In the genomic region with DNA sequence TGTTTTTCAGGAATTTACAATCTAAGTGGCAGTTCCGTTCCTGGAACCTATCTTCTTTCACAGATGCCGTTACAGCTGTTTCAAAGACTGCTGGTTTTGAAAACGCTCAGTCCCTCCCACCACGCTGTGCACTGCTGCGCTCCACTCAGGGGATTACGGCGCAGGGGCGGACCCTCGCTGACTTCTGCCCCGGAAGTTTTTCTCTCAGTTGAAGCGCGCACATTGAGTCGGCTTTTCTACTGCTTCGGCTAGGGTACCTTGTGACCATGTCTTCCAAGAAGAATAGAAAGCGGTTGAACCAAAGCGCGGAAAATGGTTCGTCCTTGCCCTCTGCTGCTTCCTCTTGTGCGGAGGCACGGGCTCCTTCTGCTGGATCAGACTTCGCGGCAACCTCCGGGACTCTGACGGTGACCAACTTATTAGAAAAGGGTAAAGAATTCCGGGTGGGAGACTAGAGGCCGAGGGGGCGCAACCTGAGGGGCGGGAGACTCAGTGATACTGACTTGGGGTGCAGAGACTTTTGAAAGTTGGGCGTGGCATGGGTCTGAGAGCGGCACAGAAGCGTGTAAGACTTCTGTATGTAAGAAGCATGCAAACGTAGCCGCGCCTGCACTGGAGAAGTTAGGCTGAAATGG, we compare ENCODE assay signal across 1 cellular context.
A peak's percentile ranks its signal among the peaks of the same experiment; 100 is the strongest.
TF ChIP-seq lines count a peak whose summit lies in the region.

No MANE protein-coding gene starts in this region.

TF ChIP-seq in HepG2, 621 proteins besides CTCF, POLR2A, EP300 and RAD21 (continued from another document and continues in another):
- TF ChIP-seq, protein P1, sequence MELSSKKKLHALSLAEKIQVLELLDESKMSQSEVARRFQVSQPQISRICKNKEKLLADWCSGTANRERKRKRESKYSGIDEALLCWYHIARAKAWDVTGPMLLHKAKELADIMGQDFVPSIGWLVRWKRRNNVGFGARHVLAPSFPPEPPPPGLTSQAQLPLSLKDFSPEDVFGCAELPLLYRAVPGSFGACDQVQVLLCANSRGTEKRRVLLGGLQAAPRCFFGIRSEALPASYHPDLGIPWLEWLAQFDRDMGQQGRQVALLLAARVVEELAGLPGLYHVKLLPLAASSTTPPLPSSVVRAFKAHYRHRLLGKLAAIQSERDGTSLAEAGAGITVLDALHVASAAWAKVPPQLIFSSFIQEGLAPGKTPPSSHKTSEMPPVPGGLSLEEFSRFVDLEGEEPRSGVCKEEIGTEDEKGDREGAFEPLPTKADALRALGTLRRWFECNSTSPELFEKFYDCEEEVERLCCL (CRISPR knock-in tag; IDR thresholded peaks at IDR 0.05; ENCODE audit: borderline replicate concordance) = no peak
- TF ChIP-seq SRY (CRISPR knock-in tag; IDR thresholded peaks at IDR 0.05) (no peak), ZNF333 (CRISPR knock-in tag; IDR thresholded peaks at IDR 0.05; ENCODE audit: borderline replicate concordance) (no peak), PAF1 (CRISPR knock-in tag; IDR thresholded peaks at IDR 0.05) (no peak), KLF16 (CRISPR knock-in tag; IDR thresholded peaks at IDR 0.05) (peak in 1 of 2 experiments; percentile 74; a peak in 2 of 4 replicates), XRCC5 (optimal IDR thresholded peaks at IDR 0.05; ENCODE audit: low read length) (no peak), FOSL2 (CRISPR knock-in tag; IDR thresholded peaks at IDR 0.05) (no peak; the same call in 1 of the 2 replicates), FOSL1 (CRISPR knock-in tag; IDR thresholded peaks at IDR 0.05; ENCODE audit: borderline replicate concordance) (no peak), REPIN1 (CRISPR knock-in tag; IDR thresholded peaks at IDR 0.05; ENCODE audit: borderline replicate concordance, low read depth) (no peak), ZNF883 (CRISPR knock-in tag; IDR thresholded peaks at IDR 0.05; ENCODE audit: not compliant biosample characterization) (no peak), TBL1XR1 (IDR thresholded peaks at IDR 0.05; ENCODE audit: borderline replicate concordance, low read length, partially characterized antibody) (peak; percentile 55), KMT2A (CRISPR knock-in tag; IDR thresholded peaks at IDR 0.05) (peak; percentile 91), FOXM1 (CRISPR knock-in tag; IDR thresholded peaks at IDR 0.05) (no peak), KLF13 (CRISPR knock-in tag; IDR thresholded peaks at IDR 0.05) (no peak), RBM22 (optimal IDR thresholded peaks at IDR 0.05; ENCODE audit: low read length) (no peak), RXRB (CRISPR knock-in tag; IDR thresholded peaks at IDR 0.05; ENCODE audit: borderline replicate concordance) (peak; percentile 40; the same call in 1 of the 2 replicates), SP4 (CRISPR knock-in tag; IDR thresholded peaks at IDR 0.05) (peak; percentile 85), HCFC1 (IDR thresholded peaks at IDR 0.05; ENCODE audit: low read depth, low read length) (peak; percentile 53; the same call in 1 of the 2 replicates), U2AF1 (optimal IDR thresholded peaks at IDR 0.05; ENCODE audit: low read depth, low read length) (no peak), ZFYVE20 (CRISPR knock-in tag; IDR thresholded peaks at IDR 0.05; ENCODE audit: borderline replicate concordance, low read depth) (no peak), TCF12 (IDR thresholded peaks at IDR 0.05) (no peak), TCF12 (CRISPR knock-in tag; IDR thresholded peaks at IDR 0.05) (no peak), ARID2 (CRISPR knock-in tag; IDR thresholded peaks at IDR 0.05; ENCODE audit: borderline replicate concordance) (no peak), ISL2 (CRISPR knock-in tag; IDR thresholded peaks at IDR 0.05) (no peak; the same call in 1 of the 2 replicates), SIX1 (CRISPR knock-in tag; IDR thresholded peaks at IDR 0.05; ENCODE audit: borderline replicate concordance) (no peak), KDM2A (CRISPR knock-in tag; IDR thresholded peaks at IDR 0.05; ENCODE audit: borderline replicate concordance, low read depth) (peak; percentile 60), NFRKB (IDR thresholded peaks at IDR 0.05) (no peak)
- TF ChIP-seq, protein P2, sequence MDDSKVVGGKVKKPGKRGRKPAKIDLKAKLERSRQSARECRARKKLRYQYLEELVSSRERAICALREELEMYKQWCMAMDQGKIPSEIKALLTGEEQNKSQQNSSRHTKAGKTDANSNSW (CRISPR knock-in tag; IDR thresholded peaks at IDR 0.05; ENCODE audit: borderline replicate concordance) = no peak
- TF ChIP-seq, protein P3, sequence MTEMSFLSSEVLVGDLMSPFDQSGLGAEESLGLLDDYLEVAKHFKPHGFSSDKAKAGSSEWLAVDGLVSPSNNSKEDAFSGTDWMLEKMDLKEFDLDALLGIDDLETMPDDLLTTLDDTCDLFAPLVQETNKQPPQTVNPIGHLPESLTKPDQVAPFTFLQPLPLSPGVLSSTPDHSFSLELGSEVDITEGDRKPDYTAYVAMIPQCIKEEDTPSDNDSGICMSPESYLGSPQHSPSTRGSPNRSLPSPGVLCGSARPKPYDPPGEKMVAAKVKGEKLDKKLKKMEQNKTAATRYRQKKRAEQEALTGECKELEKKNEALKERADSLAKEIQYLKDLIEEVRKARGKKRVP (CRISPR knock-in tag; IDR thresholded peaks at IDR 0.05) = peak in 1 of 2 experiments; percentile 41; a peak in 1 of 4 replicates
- TF ChIP-seq, protein P4, sequence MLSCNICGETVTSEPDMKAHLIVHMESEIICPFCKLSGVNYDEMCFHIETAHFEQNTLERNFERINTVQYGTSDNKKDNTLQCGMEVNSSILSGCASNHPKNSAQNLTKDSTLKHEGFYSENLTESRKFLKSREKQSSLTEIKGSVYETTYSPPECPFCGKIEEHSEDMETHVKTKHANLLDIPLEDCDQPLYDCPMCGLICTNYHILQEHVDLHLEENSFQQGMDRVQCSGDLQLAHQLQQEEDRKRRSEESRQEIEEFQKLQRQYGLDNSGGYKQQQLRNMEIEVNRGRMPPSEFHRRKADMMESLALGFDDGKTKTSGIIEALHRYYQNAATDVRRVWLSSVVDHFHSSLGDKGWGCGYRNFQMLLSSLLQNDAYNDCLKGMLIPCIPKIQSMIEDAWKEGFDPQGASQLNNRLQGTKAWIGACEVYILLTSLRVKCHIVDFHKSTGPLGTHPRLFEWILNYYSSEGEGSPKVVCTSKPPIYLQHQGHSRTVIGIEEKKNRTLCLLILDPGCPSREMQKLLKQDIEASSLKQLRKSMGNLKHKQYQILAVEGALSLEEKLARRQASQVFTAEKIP (CRISPR knock-in tag; IDR thresholded peaks at IDR 0.05; ENCODE audit: borderline replicate concordance) = no peak
- TF ChIP-seq, protein P5, sequence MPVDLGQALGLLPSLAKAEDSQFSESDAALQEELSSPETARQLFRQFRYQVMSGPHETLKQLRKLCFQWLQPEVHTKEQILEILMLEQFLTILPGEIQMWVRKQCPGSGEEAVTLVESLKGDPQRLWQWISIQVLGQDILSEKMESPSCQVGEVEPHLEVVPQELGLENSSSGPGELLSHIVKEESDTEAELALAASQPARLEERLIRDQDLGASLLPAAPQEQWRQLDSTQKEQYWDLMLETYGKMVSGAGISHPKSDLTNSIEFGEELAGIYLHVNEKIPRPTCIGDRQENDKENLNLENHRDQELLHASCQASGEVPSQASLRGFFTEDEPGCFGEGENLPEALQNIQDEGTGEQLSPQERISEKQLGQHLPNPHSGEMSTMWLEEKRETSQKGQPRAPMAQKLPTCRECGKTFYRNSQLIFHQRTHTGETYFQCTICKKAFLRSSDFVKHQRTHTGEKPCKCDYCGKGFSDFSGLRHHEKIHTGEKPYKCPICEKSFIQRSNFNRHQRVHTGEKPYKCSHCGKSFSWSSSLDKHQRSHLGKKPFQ (CRISPR knock-in tag; IDR thresholded peaks at IDR 0.05; ENCODE audit: insufficient replicate concordance) = no peak
- TF ChIP-seq, protein P6, sequence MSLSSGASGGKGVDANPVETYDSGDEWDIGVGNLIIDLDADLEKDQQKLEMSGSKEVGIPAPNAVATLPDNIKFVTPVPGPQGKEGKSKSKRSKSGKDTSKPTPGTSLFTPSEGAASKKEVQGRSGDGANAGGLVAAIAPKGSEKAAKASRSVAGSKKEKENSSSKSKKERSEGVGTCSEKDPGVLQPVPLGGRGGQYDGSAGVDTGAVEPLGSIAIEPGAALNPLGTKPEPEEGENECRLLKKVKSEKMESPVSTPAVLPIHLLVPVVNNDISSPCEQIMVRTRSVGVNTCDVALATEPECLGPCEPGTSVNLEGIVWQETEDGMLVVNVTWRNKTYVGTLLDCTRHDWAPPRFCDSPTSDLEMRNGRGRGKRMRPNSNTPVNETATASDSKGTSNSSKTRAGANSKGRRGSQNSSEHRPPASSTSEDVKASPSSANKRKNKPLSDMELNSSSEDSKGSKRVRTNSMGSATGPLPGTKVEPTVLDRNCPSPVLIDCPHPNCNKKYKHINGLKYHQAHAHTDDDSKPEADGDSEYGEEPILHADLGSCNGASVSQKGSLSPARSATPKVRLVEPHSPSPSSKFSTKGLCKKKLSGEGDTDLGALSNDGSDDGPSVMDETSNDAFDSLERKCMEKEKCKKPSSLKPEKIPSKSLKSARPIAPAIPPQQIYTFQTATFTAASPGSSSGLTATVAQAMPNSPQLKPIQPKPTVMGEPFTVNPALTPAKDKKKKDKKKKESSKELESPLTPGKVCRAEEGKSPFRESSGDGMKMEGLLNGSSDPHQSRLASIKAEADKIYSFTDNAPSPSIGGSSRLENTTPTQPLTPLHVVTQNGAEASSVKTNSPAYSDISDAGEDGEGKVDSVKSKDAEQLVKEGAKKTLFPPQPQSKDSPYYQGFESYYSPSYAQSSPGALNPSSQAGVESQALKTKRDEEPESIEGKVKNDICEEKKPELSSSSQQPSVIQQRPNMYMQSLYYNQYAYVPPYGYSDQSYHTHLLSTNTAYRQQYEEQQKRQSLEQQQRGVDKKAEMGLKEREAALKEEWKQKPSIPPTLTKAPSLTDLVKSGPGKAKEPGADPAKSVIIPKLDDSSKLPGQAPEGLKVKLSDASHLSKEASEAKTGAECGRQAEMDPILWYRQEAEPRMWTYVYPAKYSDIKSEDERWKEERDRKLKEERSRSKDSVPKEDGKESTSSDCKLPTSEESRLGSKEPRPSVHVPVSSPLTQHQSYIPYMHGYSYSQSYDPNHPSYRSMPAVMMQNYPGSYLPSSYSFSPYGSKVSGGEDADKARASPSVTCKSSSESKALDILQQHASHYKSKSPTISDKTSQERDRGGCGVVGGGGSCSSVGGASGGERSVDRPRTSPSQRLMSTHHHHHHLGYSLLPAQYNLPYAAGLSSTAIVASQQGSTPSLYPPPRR (CRISPR knock-in tag; IDR thresholded peaks at IDR 0.05; ENCODE audit: borderline replicate concordance) = no peak
- TF ChIP-seq, protein P7, sequence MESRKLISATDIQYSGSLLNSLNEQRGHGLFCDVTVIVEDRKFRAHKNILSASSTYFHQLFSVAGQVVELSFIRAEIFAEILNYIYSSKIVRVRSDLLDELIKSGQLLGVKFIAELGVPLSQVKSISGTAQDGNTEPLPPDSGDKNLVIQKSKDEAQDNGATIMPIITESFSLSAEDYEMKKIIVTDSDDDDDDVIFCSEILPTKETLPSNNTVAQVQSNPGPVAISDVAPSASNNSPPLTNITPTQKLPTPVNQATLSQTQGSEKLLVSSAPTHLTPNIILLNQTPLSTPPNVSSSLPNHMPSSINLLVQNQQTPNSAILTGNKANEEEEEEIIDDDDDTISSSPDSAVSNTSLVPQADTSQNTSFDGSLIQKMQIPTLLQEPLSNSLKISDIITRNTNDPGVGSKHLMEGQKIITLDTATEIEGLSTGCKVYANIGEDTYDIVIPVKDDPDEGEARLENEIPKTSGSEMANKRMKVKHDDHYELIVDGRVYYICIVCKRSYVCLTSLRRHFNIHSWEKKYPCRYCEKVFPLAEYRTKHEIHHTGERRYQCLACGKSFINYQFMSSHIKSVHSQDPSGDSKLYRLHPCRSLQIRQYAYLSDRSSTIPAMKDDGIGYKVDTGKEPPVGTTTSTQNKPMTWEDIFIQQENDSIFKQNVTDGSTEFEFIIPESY (CRISPR knock-in tag; IDR thresholded peaks at IDR 0.05) = no peak
- TF ChIP-seq, protein P8, sequence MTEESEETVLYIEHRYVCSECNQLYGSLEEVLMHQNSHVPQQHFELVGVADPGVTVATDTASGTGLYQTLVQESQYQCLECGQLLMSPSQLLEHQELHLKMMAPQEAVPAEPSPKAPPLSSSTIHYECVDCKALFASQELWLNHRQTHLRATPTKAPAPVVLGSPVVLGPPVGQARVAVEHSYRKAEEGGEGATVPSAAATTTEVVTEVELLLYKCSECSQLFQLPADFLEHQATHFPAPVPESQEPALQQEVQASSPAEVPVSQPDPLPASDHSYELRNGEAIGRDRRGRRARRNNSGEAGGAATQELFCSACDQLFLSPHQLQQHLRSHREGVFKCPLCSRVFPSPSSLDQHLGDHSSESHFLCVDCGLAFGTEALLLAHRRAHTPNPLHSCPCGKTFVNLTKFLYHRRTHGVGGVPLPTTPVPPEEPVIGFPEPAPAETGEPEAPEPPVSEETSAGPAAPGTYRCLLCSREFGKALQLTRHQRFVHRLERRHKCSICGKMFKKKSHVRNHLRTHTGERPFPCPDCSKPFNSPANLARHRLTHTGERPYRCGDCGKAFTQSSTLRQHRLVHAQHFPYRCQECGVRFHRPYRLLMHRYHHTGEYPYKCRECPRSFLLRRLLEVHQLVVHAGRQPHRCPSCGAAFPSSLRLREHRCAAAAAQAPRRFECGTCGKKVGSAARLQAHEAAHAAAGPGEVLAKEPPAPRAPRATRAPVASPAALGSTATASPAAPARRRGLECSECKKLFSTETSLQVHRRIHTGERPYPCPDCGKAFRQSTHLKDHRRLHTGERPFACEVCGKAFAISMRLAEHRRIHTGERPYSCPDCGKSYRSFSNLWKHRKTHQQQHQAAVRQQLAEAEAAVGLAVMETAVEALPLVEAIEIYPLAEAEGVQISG (CRISPR knock-in tag; IDR thresholded peaks at IDR 0.05) = peak; percentile 72
- TF ChIP-seq, protein P9, sequence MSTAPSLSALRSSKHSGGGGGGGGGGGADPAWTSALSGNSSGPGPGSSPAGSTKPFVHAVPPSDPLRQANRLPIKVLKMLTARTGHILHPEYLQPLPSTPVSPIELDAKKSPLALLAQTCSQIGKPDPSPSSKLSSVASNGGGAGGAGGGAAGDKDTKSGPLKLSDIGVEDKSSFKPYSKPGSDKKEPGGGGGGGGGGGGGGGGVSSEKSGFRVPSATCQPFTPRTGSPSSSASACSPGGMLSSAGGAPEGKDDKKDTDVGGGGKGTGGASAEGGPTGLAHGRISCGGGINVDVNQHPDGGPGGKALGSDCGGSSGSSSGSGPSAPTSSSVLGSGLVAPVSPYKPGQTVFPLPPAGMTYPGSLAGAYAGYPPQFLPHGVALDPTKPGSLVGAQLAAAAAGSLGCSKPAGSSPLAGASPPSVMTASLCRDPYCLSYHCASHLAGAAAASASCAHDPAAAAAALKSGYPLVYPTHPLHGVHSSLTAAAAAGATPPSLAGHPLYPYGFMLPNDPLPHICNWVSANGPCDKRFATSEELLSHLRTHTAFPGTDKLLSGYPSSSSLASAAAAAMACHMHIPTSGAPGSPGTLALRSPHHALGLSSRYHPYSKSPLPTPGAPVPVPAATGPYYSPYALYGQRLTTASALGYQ (CRISPR knock-in tag; IDR thresholded peaks at IDR 0.05) = 0 out of 2 replicates have a peak, but pooled peaks have one; percentile 21
- TF ChIP-seq, protein P10, sequence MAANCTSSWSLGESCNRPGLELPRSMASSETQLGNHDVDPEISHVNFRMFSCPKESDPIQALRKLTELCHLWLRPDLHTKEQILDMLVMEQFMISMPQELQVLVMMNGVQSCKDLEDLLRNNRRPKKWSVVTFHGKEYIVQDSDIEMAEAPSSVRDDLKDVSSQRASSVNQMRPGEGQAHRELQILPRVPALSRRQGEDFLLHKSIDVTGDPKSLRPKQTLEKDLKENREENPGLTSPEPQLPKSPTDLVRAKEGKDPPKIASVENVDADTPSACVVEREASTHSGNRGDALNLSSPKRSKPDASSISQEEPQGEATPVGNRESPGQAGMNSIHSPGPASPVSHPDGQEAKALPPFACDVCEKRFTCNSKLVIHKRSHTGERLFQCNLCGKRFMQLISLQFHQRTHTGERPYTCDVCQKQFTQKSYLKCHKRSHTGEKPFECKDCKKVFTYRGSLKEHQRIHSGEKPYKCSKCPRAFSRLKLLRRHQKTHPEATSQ (CRISPR knock-in tag; IDR thresholded peaks at IDR 0.05; ENCODE audit: borderline replicate concordance) = peak; percentile 73; the same call in 1 of the 2 replicates
- TF ChIP-seq, protein P11, sequence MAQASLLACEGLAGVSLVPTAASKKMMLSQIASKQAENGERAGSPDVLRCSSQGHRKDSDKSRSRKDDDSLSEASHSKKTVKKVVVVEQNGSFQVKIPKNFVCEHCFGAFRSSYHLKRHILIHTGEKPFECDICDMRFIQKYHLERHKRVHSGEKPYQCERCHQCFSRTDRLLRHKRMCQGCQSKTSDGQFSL (CRISPR knock-in tag; IDR thresholded peaks at IDR 0.05) = no peak
